ENCODE assay signal across 7 cellular contexts in genomic region chr16:2471016-2471652, GRCh38. TPM values are rescaled to one million over a fixed set of nuclear protein-coding genes. Genes with fewer than 3 reads are reported as not detected.
DNase-seq lines count a peak whose midpoint lies in the region; ATAC-seq and TF ChIP-seq lines count a peak whose summit lies in the region.

TSS of gene NTN3 (plus strand) at chr16:2471297. CDS start at chr16:2471702, 405 bp downstream.

- in situ Hi-C loops in GM13976 (cut with MboI; ENCODE audit: low sequenced_read_pairs, unreplicated experiment) = no loop called here

- H3K79me2 ChIP-seq in trophoblast cell (ENCODE audit: control insufficient read depth, insufficient read depth, low read length, poor library complexity) = peaks cover 9% of the 10 kb centered on the region

- DNase-seq in GM13976 (ENCODE audit: low spot score) (peak; percentile 64), NCI-H2227 (lab: John Stamatoyannopoulos, UW; ENCODE audit: unreplicated experiment) (peak; percentile 87), trophoblast cell (no peak)

- no peak within 1 kb of the TSS for H3K14ac ChIP-seq in trophoblast cell (ENCODE audit: low read length)

- no peak within 1 kb of the TSS for H3K18ac ChIP-seq in trophoblast cell (ENCODE audit: low read length)

- H3K9me3 ChIP-seq in ectodermal cell (ENCODE audit: control insufficient read depth, low read length) = no peaks in the 10 kb centered on the region
- H3K9me3 ChIP-seq in trophoblast cell (ENCODE audit: insufficient read depth, low read depth, low read length) = peaks cover 7% of the 10 kb centered on the region

- no peak for TF ChIP-seq CTCF in GM13976 (IDR thresholded peaks at IDR 0.05; ENCODE audit: borderline replicate concordance, control extremely low read depth, extremely low read depth, insufficient read depth, missing control alignments)

- H2BK120ac ChIP-seq in trophoblast cell (ENCODE audit: insufficient read depth, low read length, poor library complexity) = no peak within 1 kb of the TSS

- H4K91ac ChIP-seq in trophoblast cell (ENCODE audit: low read depth, low read length) = no peak within 1 kb of the TSS

- peak within 1 kb of the TSS; percentile 52 for H3K4me2 ChIP-seq in trophoblast cell (ENCODE audit: low read length)

- WGBS in ectodermal cell, 2 experiments = 1% methylated on average over 55 to 59 of the region's 59 CpGs
- no CpG with 5 or more reads among the region's 59 CpGs for WGBS in trophoblast cell (ENCODE audit: extremely low coverage, insufficient coverage, insufficient read length)

- no peak within 1 kb of the TSS for H3K4ac ChIP-seq in trophoblast cell (ENCODE audit: low read depth, low read length)

- H3K79me1 ChIP-seq in trophoblast cell (ENCODE audit: low read length) = peaks cover 8% of the 10 kb centered on the region

- no peak within 1 kb of the TSS for H2AFZ ChIP-seq in trophoblast cell (ENCODE audit: insufficient read depth, low read length, poor library complexity)

- H3K27me3 ChIP-seq in ectodermal cell (ENCODE audit: control insufficient read depth, insufficient read depth, low read length, poor library complexity, severe bottlenecking) = peaks cover 74% of the 10 kb centered on the region
- peaks cover 58% of the 10 kb centered on the region for H3K27me3 ChIP-seq in trophoblast cell (ENCODE audit: insufficient read depth, low read length)

- H4K8ac ChIP-seq in trophoblast cell (ENCODE audit: low read depth, low read length) = no peak within 1 kb of the TSS

- H2BK12ac ChIP-seq in trophoblast cell (ENCODE audit: low read length) = no peak within 1 kb of the TSS

- H3K4me3 ChIP-seq in ectodermal cell (ENCODE audit: insufficient read depth, low read depth, low read length) (peak within 1 kb of the TSS; percentile 28), trophoblast cell (ENCODE audit: low read depth, low read length) (no peak within 1 kb of the TSS)

- H3K23ac ChIP-seq in trophoblast cell (ENCODE audit: low read length) = no peak within 1 kb of the TSS

- no peak within 1 kb of the TSS for H4K12ac ChIP-seq in trophoblast cell (ENCODE audit: low read depth, low read length)

- H3K4me1 ChIP-seq in ectodermal cell (ENCODE audit: control insufficient read depth, insufficient read depth, low read length) (peaks cover 41% of the 10 kb centered on the region), trophoblast cell (ENCODE audit: control insufficient read depth in 1 of 2, insufficient read depth in 2 of 2, low read length in 2 of 2) (peaks cover 33 to 42% of the 10 kb centered on the region in 2 experiments)

- H3K36me3 ChIP-seq in ectodermal cell (ENCODE audit: control insufficient read depth, insufficient read depth, low read length) (no peaks in the 10 kb centered on the region), trophoblast cell (ENCODE audit: control insufficient read depth in 1 of 2, insufficient read depth in 2 of 2, low read length in 2 of 2) (no peaks in the 10 kb centered on the region)

- no peak within 1 kb of the TSS for H2AK5ac ChIP-seq in trophoblast cell (ENCODE audit: low read length)

- no peak within 1 kb of the TSS for H2BK5ac ChIP-seq in trophoblast cell (ENCODE audit: low read depth, low read length, poor library complexity)

- no peak within 1 kb of the TSS for H3K9ac ChIP-seq in trophoblast cell (ENCODE audit: low read length)

- no peak for ATAC-seq in GM21737 (IDR thresholded peaks at IDR 0.05; ENCODE audit: unreplicated experiment)
- ATAC-seq in GM19035 (IDR thresholded peaks at IDR 0.05; ENCODE audit: unreplicated experiment) = no peak
- no peak for ATAC-seq in activated CD4-positive, CD25-positive, alpha-beta regulatory T cell treated with anti-CD3 and anti-CD28 coated beads, Interleukin-2, amount 50 U/mL, for 24 hours

- H3K27ac ChIP-seq in ectodermal cell (ENCODE audit: insufficient read depth, low read depth, low read length, poor library complexity, severe bottlenecking) = no peak within 1 kb of the TSS
- H3K27ac ChIP-seq in trophoblast cell (ENCODE audit: low read depth, low read length) = no peak within 1 kb of the TSS

RNA-seq across cellular contexts. Expression of gene NTN3, which starts in this region (rescaled TPM):
- polyA plus RNA-seq in ectodermal cell (2013, experiment 1 of 4) = 0.67 TPM
- 1.0 TPM for polyA plus RNA-seq in ectodermal cell (2013, experiment 2 of 4)
- polyA plus RNA-seq in ectodermal cell (2013, experiment 3 of 4) = 0.85 TPM
- 0.77 TPM for polyA plus RNA-seq in ectodermal cell (2013, experiment 4 of 4)
- 0.03 and 0.04 TPM in 2 replicates for polyA plus RNA-seq in trophoblast cell (2013)

Comparison
In these comparisons a context has a peak if more than half of its experiments do, and no peak if none do; other contexts are left out.
1. DNase-seq: peak in GM13976 (single experiment) and NCI-H2227 (single experiment); none in trophoblast cell (0 of 2).